8 cellular contexts compared by ENCODE assay signal in genomic region chr19:3982701-3983541, GRCh38. TPM values are rescaled to one million over a fixed set of nuclear protein-coding genes. Genes with fewer than 3 reads are reported as not detected.
DNase-seq lines count a peak whose midpoint lies in the region; ATAC-seq and TF ChIP-seq lines count a peak whose summit lies in the region.

No MANE protein-coding gene starts in this region.

- H3K27ac Mint-ChIP-seq in activated CD4-positive, alpha-beta T cell treated with anti-CD3 and anti-CD28 coated beads for 36 hours, result peak overlapping the region; percentile 94
- peak overlapping the region; percentile 95 for H3K27ac Mint-ChIP-seq in activated CD4-positive, alpha-beta memory T cell treated with anti-CD3 and anti-CD28 coated beads, Interleukin-2, amount 10 ng/mL, durations not matched to agents 7 days and 5 days
- peak overlapping the region; percentile 99 for H3K27ac Mint-ChIP-seq in stimulated activated effector memory CD8-positive, alpha-beta T cell treated with anti-CD3 and anti-CD28 coated beads, Interleukin-12 subunit alpha, Interleukin-12 subunit beta, amount 100 ng/mL, for 72 hours

- intact Hi-C loops in activated CD4-positive, alpha-beta T cell treated with anti-CD3 and anti-CD28 coated beads for 36 hours (cut with DNase I, micrococcal nuclease), result loop anchor here in 1 of 2 experiments (2.0 to 10.0 kb wide), 2 partner anchors 420 to 1702 kb away; partner anchors contain the start of genes CHAF1A, HSD11B1L and MICOS13
- intact Hi-C loops in upper lobe of right lung (cut with DNase I), result no loop called here

- H3K27ac ChIP-seq in gastroesophageal sphincter, result peak overlapping the region in 3 of 4 donors; percentile 93 to 96 (median 94)
- no peak overlapping the region for H3K27ac ChIP-seq in upper lobe of right lung

- H3K4me1 ChIP-seq in gastroesophageal sphincter (peaks cover 6 to 76% (median 34%) of the 10 kb centered on the region in 3 donors), upper lobe of right lung (peaks cover 35% of the 10 kb centered on the region)

- H3K27me3 Mint-ChIP-seq in activated CD4-positive, alpha-beta T cell treated with anti-CD3 and anti-CD28 coated beads for 36 hours, result no peaks in the 10 kb centered on the region
- no peaks in the 10 kb centered on the region for H3K27me3 Mint-ChIP-seq in activated CD4-positive, alpha-beta memory T cell treated with anti-CD3 and anti-CD28 coated beads, Interleukin-2, amount 10 ng/mL, durations not matched to agents 7 days and 5 days

- H3K36me3 Mint-ChIP-seq in activated CD4-positive, alpha-beta T cell treated with anti-CD3 and anti-CD28 coated beads for 36 hours (ENCODE audit: low read depth), result peaks cover 66% of the 10 kb centered on the region
- H3K36me3 Mint-ChIP-seq in activated CD4-positive, alpha-beta memory T cell treated with anti-CD3 and anti-CD28 coated beads, Interleukin-2, amount 10 ng/mL, durations not matched to agents 7 days and 5 days (ENCODE audit: low read depth), result peaks cover 67% of the 10 kb centered on the region
- H3K36me3 Mint-ChIP-seq in stimulated activated effector memory CD8-positive, alpha-beta T cell treated with anti-CD3 and anti-CD28 coated beads, Interleukin-12 subunit alpha, Interleukin-12 subunit beta, amount 100 ng/mL, for 72 hours, result peaks cover 91% of the 10 kb centered on the region

- peak overlapping the region in 1 of 2 donors; percentile 94 for H3K4me3 ChIP-seq in gastroesophageal sphincter
- H3K4me3 ChIP-seq in upper lobe of right lung, result no peak overlapping the region

- peak overlapping the region; percentile 87 for H3K4me3 Mint-ChIP-seq in activated CD4-positive, alpha-beta T cell treated with anti-CD3 and anti-CD28 coated beads for 36 hours
- H3K4me3 Mint-ChIP-seq in activated CD4-positive, alpha-beta memory T cell treated with anti-CD3 and anti-CD28 coated beads, Interleukin-2, amount 10 ng/mL, durations not matched to agents 7 days and 5 days, result peak overlapping the region; percentile 93
- peak overlapping the region; percentile 96 for H3K4me3 Mint-ChIP-seq in stimulated activated effector memory CD8-positive, alpha-beta T cell treated with anti-CD3 and anti-CD28 coated beads, Interleukin-12 subunit alpha, Interleukin-12 subunit beta, amount 100 ng/mL, for 72 hours

- TF ChIP-seq CTCF in gastroesophageal sphincter (IDR thresholded peaks at IDR 0.05) (no peak), upper lobe of right lung (IDR thresholded peaks at IDR 0.05) (no peak)

- POLR2A ChIA-PET in activated CD4-positive, alpha-beta T cell treated with anti-CD3 and anti-CD28 coated beads for 36 hours (lab: Charles Lee), result interaction anchor here (1.9 to 2.8 kb wide), 3 partner anchors 7 to 12 kb away, joined by 17 to 30 read pairs (median 25); partner anchors contain the start of gene DAPK3
- POLR2A ChIA-PET in activated CD4-positive, alpha-beta memory T cell treated with anti-CD3 and anti-CD28 coated beads, Interleukin-2, amount 10 ng/mL, durations not matched to agents 7 days and 5 days (lab: Charles Lee), result interaction anchor here (0.5 to 8.5 kb wide), 5 partner anchors 7 to 441 kb away, joined by 3 to 122 read pairs (median 6); partner anchors contain the start of genes DAPK3, MRPL54 and YJU2

- no peaks in the 10 kb centered on the region for H3K9me3 Mint-ChIP-seq in activated CD4-positive, alpha-beta T cell treated with anti-CD3 and anti-CD28 coated beads for 36 hours (ENCODE audit: low read depth)
- H3K9me3 Mint-ChIP-seq in activated CD4-positive, alpha-beta memory T cell treated with anti-CD3 and anti-CD28 coated beads, Interleukin-2, amount 10 ng/mL, durations not matched to agents 7 days and 5 days, result no peaks in the 10 kb centered on the region
- no peaks in the 10 kb centered on the region for H3K9me3 Mint-ChIP-seq in stimulated activated effector memory CD8-positive, alpha-beta T cell treated with anti-CD3 and anti-CD28 coated beads, Interleukin-12 subunit alpha, Interleukin-12 subunit beta, amount 100 ng/mL, for 72 hours

- CTCF ChIA-PET in activated CD4-positive, alpha-beta T cell treated with anti-CD3 and anti-CD28 coated beads for 36 hours (lab: Charles Lee), result interaction anchor here (0.6 kb wide), 1 partner anchor 466 kb away, joined by 3 read pairs; no protein-coding TSS in a partner anchor
- CTCF ChIA-PET in activated CD4-positive, alpha-beta memory T cell treated with anti-CD3 and anti-CD28 coated beads, Interleukin-2, amount 10 ng/mL, durations not matched to agents 7 days and 5 days (lab: Charles Lee), result interaction anchor here (0.6 kb wide), 1 partner anchor 23 kb away, joined by 4 read pairs; no protein-coding TSS in a partner anchor

- no peak for TF ChIP-seq POLR2A in gastroesophageal sphincter (IDR thresholded peaks at IDR 0.05)

- H3K9me3 ChIP-seq in gastroesophageal sphincter (no peaks in the 10 kb centered on the region), upper lobe of right lung (no peaks in the 10 kb centered on the region)

- DNase-seq in activated CD4-positive, alpha-beta T cell treated with anti-CD3 and anti-CD28 coated beads for 36 hours, result peak; percentile 34
- no peak for DNase-seq in activated CD4-positive, alpha-beta T cell treated with anti-CD3 and anti-CD28 coated beads for 4 hours
- no peak for DNase-seq in activated CD4-positive, alpha-beta memory T cell treated with anti-CD3 and anti-CD28 coated beads, Interleukin-2, amount 10 ng/mL, durations not matched to agents 7 days and 5 days
- peak in 1 of 2 donors; percentile 52 for DNase-seq in stimulated activated effector memory CD8-positive, alpha-beta T cell treated with anti-CD3 and anti-CD28 coated beads, Interleukin-12 subunit alpha, Interleukin-12 subunit beta, amount 100 ng/mL, for 72 hours (ENCODE audit: low spot score in 2 of 2)
- DNase-seq in KG1 (lab: John Stamatoyannopoulos, UW) (no peak), GM19238 (ENCODE audit: insufficient read length, low spot score) (no peak), upper lobe of right lung (no peak)

- no peak for TF ChIP-seq EP300 in gastroesophageal sphincter (IDR thresholded peaks at IDR 0.05)

- peaks cover 62% of the 10 kb centered on the region for H3K4me1 Mint-ChIP-seq in activated CD4-positive, alpha-beta T cell treated with anti-CD3 and anti-CD28 coated beads for 36 hours
- peaks cover 69% of the 10 kb centered on the region for H3K4me1 Mint-ChIP-seq in activated CD4-positive, alpha-beta memory T cell treated with anti-CD3 and anti-CD28 coated beads, Interleukin-2, amount 10 ng/mL, durations not matched to agents 7 days and 5 days
- peaks cover 60% of the 10 kb centered on the region for H3K4me1 Mint-ChIP-seq in stimulated activated effector memory CD8-positive, alpha-beta T cell treated with anti-CD3 and anti-CD28 coated beads, Interleukin-12 subunit alpha, Interleukin-12 subunit beta, amount 100 ng/mL, for 72 hours

- WGBS in gastroesophageal sphincter (ENCODE audit: low coverage in 1 of 2), 2 donors, result 40% methylated on average over 2 of the region's 40 CpGs; no CpG with 5 or more reads in 1 of the 2 donors

- no peaks in the 10 kb centered on the region for H3K27me3 ChIP-seq in gastroesophageal sphincter
- no peaks in the 10 kb centered on the region for H3K27me3 ChIP-seq in upper lobe of right lung

- H3K36me3 ChIP-seq in gastroesophageal sphincter, result peaks cover 4 to 62% of the 10 kb centered on the region in 2 donors
- H3K36me3 ChIP-seq in upper lobe of right lung, result peaks cover 63% of the 10 kb centered on the region

- no peak for ATAC-seq in activated CD4-positive, alpha-beta T cell treated with anti-CD3 and anti-CD28 coated beads for 36 hours
- no peak for ATAC-seq in gastroesophageal sphincter
- ATAC-seq in stimulated activated effector memory CD8-positive, alpha-beta T cell treated with anti-CD3 and anti-CD28 coated beads, Interleukin-12 subunit alpha, Interleukin-12 subunit beta, amount 100 ng/mL, for 72 hours, result peak; percentile 4
- ATAC-seq in upper lobe of right lung, result no peak

RNA-seq across cellular contexts. Expression of gene EEF2, which starts 2.3 kb away (rescaled TPM):
- total RNA-seq in activated CD4-positive, alpha-beta T cell treated with anti-CD3 and anti-CD28 coated beads for 36 hours, result 1,000 to 10,000 TPM; 3,116 to 3,255 TPM
- total RNA-seq in activated CD4-positive, alpha-beta memory T cell treated with anti-CD3 and anti-CD28 coated beads, Interleukin-2, amount 10 ng/mL, durations not matched to agents 7 days and 5 days, result 1,000 to 10,000 TPM; 1,543 to 1,592 TPM
- 1,000 to 10,000 TPM; 2,212 to 2,463 (median 2,311) TPM for total RNA-seq in gastroesophageal sphincter
- 1,960 TPM for total RNA-seq in upper lobe of right lung

RNA-seq across cellular contexts. Expression of gene DAPK3, which starts 12.0 kb away (rescaled TPM):
- 10 to 100 TPM; 26.7 to 27.6 TPM for total RNA-seq in activated CD4-positive, alpha-beta T cell treated with anti-CD3 and anti-CD28 coated beads for 36 hours
- 10 to 100 TPM; 41.3 to 42.7 TPM for total RNA-seq in activated CD4-positive, alpha-beta memory T cell treated with anti-CD3 and anti-CD28 coated beads, Interleukin-2, amount 10 ng/mL, durations not matched to agents 7 days and 5 days
- 100 to 1,000 TPM; 192 to 257 (median 235) TPM for total RNA-seq in gastroesophageal sphincter
- total RNA-seq in upper lobe of right lung, result 70.7 TPM

RNA-seq across cellular contexts. Expression of gene PIAS4, which starts 24.6 kb away (rescaled TPM):
- total RNA-seq in activated CD4-positive, alpha-beta T cell treated with anti-CD3 and anti-CD28 coated beads for 36 hours, result 10 to 100 TPM; 23.0 to 37.3 TPM
- 10 to 100 TPM; 28.6 to 33.2 TPM for total RNA-seq in activated CD4-positive, alpha-beta memory T cell treated with anti-CD3 and anti-CD28 coated beads, Interleukin-2, amount 10 ng/mL, durations not matched to agents 7 days and 5 days
- total RNA-seq in gastroesophageal sphincter (10 to 100 TPM; 15.3 to 26.4 (median 16.8) TPM), upper lobe of right lung (25.4 TPM)

RNA-seq across cellular contexts. Expression of gene NMRK2, which starts 50.1 kb away (rescaled TPM):
- not detected for total RNA-seq in activated CD4-positive, alpha-beta T cell treated with anti-CD3 and anti-CD28 coated beads for 36 hours
- not detected for total RNA-seq in activated CD4-positive, alpha-beta memory T cell treated with anti-CD3 and anti-CD28 coated beads, Interleukin-2, amount 10 ng/mL, durations not matched to agents 7 days and 5 days
- total RNA-seq in gastroesophageal sphincter, result 1 to 10 TPM in 2 of 4 donors, under 1 TPM in 1, not detected in 1; 0.69 to 8.6 (median 7.3) TPM
- total RNA-seq in upper lobe of right lung, result 1.6 TPM
